Comparison of ENCODE assay signal across 9 cellular contexts in the genomic region with DNA sequence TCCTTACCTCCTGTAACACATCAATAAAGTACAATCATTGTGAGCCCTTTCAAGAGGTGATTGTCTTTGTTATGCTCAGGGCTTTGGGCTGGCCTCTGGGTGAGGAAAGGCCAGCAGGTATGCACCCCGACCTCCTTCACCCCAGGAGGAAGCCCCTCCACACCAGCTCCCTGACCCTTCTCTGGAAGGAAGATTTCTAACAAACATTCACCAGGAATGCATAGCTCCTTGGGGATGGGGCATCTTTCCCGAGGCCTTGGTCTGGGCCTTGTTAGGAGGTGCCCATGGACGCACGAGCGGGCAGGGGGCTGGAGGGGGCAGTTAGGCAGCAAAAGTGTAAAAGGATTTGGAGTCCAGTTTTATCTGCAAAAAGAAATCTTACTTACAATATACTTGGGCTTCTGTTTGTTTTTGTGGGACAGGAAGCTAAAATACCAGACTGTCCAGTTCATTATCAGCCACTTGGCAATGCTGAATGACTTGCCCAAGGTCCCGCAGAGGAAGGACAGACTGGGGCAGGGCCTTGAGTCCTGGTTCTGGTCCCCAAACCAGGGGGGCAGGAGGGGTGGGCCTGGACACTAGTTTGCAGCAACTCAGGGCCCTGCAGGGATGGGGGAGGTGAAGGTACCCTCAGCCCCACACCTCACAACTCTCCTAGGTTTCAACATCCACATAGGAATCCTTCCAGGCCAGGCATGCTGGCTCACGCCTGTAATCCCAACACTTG. TPM values are rescaled to one million over a fixed set of nuclear protein-coding genes. Genes with fewer than 3 reads are reported as not detected.
DNase-seq lines count a peak whose midpoint lies in the region; TF ChIP-seq lines count a peak whose summit lies in the region.
"Had no signal": no experiment of that assay in that cellular context is flagged by ENCODE, and none has a peak within 500 bp of the region (broad histone marks: within the 10 kb centered on the region; RNA-seq: fewer than 3 reads in every experiment).

No MANE protein-coding gene starts in this region.

- H3K36me3 ChIP-seq in WERI-Rb-1 = peaks cover 47% of the 10 kb centered on the region
- H3K36me3 ChIP-seq in esophagus squamous epithelium = peaks cover 35 to 65% (median 36%) of the 10 kb centered on the region in 3 donors
- peaks cover 35 to 45% (median 37%) of the 10 kb centered on the region in 3 donors for H3K36me3 ChIP-seq in skeletal muscle tissue (ENCODE audit: control insufficient read depth in 3 of 3, insufficient read depth in 3 of 3, low read length in 3 of 3)
- peaks cover 20% of the 10 kb centered on the region for H3K36me3 ChIP-seq in endodermal cell (ENCODE audit: control insufficient read depth, insufficient read depth, low read length)
- no peaks in the 10 kb centered on the region for H3K36me3 ChIP-seq in neural progenitor cell

- H3K9me3 Mint-ChIP-seq in endodermal cell (no peaks in the 10 kb centered on the region), neural progenitor cell (no peaks in the 10 kb centered on the region)

- H3K4me1 Mint-ChIP-seq in endodermal cell (no peaks in the 10 kb centered on the region), neural progenitor cell (peaks cover 2% of the 10 kb centered on the region)

- TF ChIP-seq POLR2A in esophagus squamous epithelium (IDR thresholded peaks at IDR 0.05) = no peak

- 66 to 67% methylated on average over 4 to 6 of the region's 7 CpGs for WGBS in esophagus squamous epithelium, 2 donors
- 90% methylated on average over 7 of the region's 7 CpGs; no CpG with 5 or more reads in 1 of the 2 experiments for WGBS in endodermal cell (ENCODE audit: insufficient coverage in 1 of 2, insufficient read length in 1 of 2), 2 experiments

- H3K4me1 ChIP-seq in esophagus squamous epithelium (peaks cover 43 to 80% (median 60%) of the 10 kb centered on the region in 3 donors), skeletal muscle tissue (ENCODE audit: control insufficient read depth in 3 of 3, insufficient read depth in 3 of 3, low read length in 3 of 3) (peaks cover 37 to 47% (median 41%) of the 10 kb centered on the region in 3 donors), endodermal cell (ENCODE audit: control insufficient read depth, insufficient read depth, low read length) (no peaks in the 10 kb centered on the region), neural progenitor cell (no peaks in the 10 kb centered on the region)

- H3F3A ChIP-seq in neural progenitor cell (ENCODE audit: low read depth) = no peaks in the 10 kb centered on the region

- H3K27ac Mint-ChIP-seq in endodermal cell (no peak overlapping the region), neural progenitor cell (no peak overlapping the region)

- no peaks in the 10 kb centered on the region for H4K20me1 ChIP-seq in neural progenitor cell (ENCODE audit: low read depth)

- H3K4me3 Mint-ChIP-seq in endodermal cell (no peak overlapping the region), neural progenitor cell (no peak overlapping the region)

- H3K36me3 Mint-ChIP-seq in endodermal cell (ENCODE audit: low read depth) (peaks cover 16% of the 10 kb centered on the region), neural progenitor cell (no peaks in the 10 kb centered on the region)

- H3K27ac ChIP-seq in WERI-Rb-1 = peak overlapping the region; percentile 37; the same call in 1 of the 2 replicates
- peak overlapping the region; percentile 78 to 89 (median 81) for H3K27ac ChIP-seq in esophagus squamous epithelium
- H3K27ac ChIP-seq in skeletal muscle tissue (ENCODE audit: low read depth, low read length) = peak overlapping the region; percentile 70
- no peak overlapping the region for H3K27ac ChIP-seq in endodermal cell (ENCODE audit: low read depth, low read length)
- H3K27ac ChIP-seq in neural progenitor cell = no peak overlapping the region

- no peak overlapping the region for H3K4me2 ChIP-seq in neural progenitor cell

- intact Hi-C loops in esophagus squamous epithelium (cut with DNase I) = loop anchor here (5.0 kb wide), 1 partner anchor 32 kb away; no protein-coding TSS in a partner anchor

- TF ChIP-seq CTCF in WERI-Rb-1 (IDR thresholded peaks at IDR 0.05; ENCODE audit: low read depth, low read length) = no peak
- no peak for TF ChIP-seq CTCF in esophagus squamous epithelium (IDR thresholded peaks at IDR 0.05)
- TF ChIP-seq CTCF in endodermal cell (conservative IDR thresholded peaks at IDR 0.05) = no peak
- TF ChIP-seq CTCF in neural progenitor cell (IDR thresholded peaks at IDR 0.05) = no peak

- H3K27me3 ChIP-seq in WERI-Rb-1 (ENCODE audit: insufficient read depth, low read depth, severe bottlenecking) = no peaks in the 10 kb centered on the region
- H3K27me3 ChIP-seq in esophagus squamous epithelium = no peaks in the 10 kb centered on the region
- H3K27me3 ChIP-seq in skeletal muscle tissue (ENCODE audit: control insufficient read depth in 3 of 3, insufficient read depth in 3 of 3, low read length in 3 of 3) = no peaks in the 10 kb centered on the region
- H3K27me3 ChIP-seq in endodermal cell (ENCODE audit: control insufficient read depth, insufficient read depth, low read length, poor library complexity, severe bottlenecking) = no peaks in the 10 kb centered on the region
- H3K27me3 ChIP-seq in neural progenitor cell = no peaks in the 10 kb centered on the region

- peak; percentile 29 for DNase-seq in DMS53 (lab: John Stamatoyannopoulos, UW)
- no peak for DNase-seq in DMS53 treated with DMSO at 0.1 percent for 48 hours (lab: John Stamatoyannopoulos, UW; ENCODE audit: unreplicated experiment)
- DNase-seq in WERI-Rb-1 = no peak
- no peak for DNase-seq in esophagus squamous epithelium (lab: John Stamatoyannopoulos, UW)
- DNase-seq in endodermal cell = no peak
- DNase-seq in AG20443 (ENCODE audit: low spot score) = no peak
- no peak for DNase-seq in neural progenitor cell (ENCODE audit: low spot score)
- DNase-seq: NCI-H2029 had no signal

- H3K4me3 ChIP-seq in WERI-Rb-1 (ENCODE audit: low read depth, low read length) (no peak overlapping the region), esophagus squamous epithelium (no peak overlapping the region), skeletal muscle tissue (ENCODE audit: low read length in 3 of 3) (no peak overlapping the region), endodermal cell (ENCODE audit: low read length) (no peak overlapping the region), neural progenitor cell (no peak overlapping the region)

- H3K79me2 ChIP-seq in neural progenitor cell (ENCODE audit: low read depth) = no peaks in the 10 kb centered on the region

- H3K9me3 ChIP-seq in WERI-Rb-1 (ENCODE audit: severe bottlenecking) (no peaks in the 10 kb centered on the region), esophagus squamous epithelium (no peaks in the 10 kb centered on the region), skeletal muscle tissue (ENCODE audit: control insufficient read depth in 3 of 3, low read length in 3 of 3) (no peaks in the 10 kb centered on the region), endodermal cell (ENCODE audit: control insufficient read depth, low read length) (no peaks in the 10 kb centered on the region), neural progenitor cell (ENCODE audit: low read depth) (no peaks in the 10 kb centered on the region)

- no peak overlapping the region for H2AFZ ChIP-seq in neural progenitor cell (replicated peaks)

- H3K9ac ChIP-seq in skeletal muscle tissue (ENCODE audit: low read depth in 1 of 3, low read length in 3 of 3) (peak overlapping the region in 1 of 3 donors; percentile 9), endodermal cell (ENCODE audit: extremely low read depth, low read length, poor library complexity, severe bottlenecking) (no peak overlapping the region), neural progenitor cell (no peak overlapping the region)

- H3K27me3 Mint-ChIP-seq in endodermal cell (ENCODE audit: insufficient read depth) = no peaks in the 10 kb centered on the region
- H3K27me3 Mint-ChIP-seq in neural progenitor cell (ENCODE audit: insufficient read depth, low read depth) = peaks cover 3% of the 10 kb centered on the region

RNA-seq across cellular contexts. Expression of a gene that starts 10.1 kb away (rescaled TPM):
- 100 to 1,000 TPM in 1 of 4 donors, 10 to 100 TPM in 3; 11.6 to 132 (median 49.0) TPM for total RNA-seq in esophagus squamous epithelium
- 1.0 TPM for total RNA-seq in skeletal muscle tissue
- 1 to 10 TPM; 5.5 to 5.8 TPM for total RNA-seq in endodermal cell
- polyA plus RNA-seq in endodermal cell (2013, experiment 1 of 2) = 3.2 TPM
- polyA plus RNA-seq in endodermal cell (2013, experiment 2 of 2) = 2.4 TPM
- 1.2 and 3.5 TPM in 2 replicates for total RNA-seq in neural progenitor cell (ENCODE audit: low replicate concordance)

RNA-seq across cellular contexts. Expression of a gene that starts 30.1 kb away (rescaled TPM):
- total RNA-seq in esophagus squamous epithelium (10 to 100 TPM; 45.5 to 67.9 (median 56.5) TPM), skeletal muscle tissue (36.5 TPM), endodermal cell (10 to 100 TPM; 50.4 to 51.7 TPM), neural progenitor cell (ENCODE audit: low replicate concordance) (83.4 and 127 TPM in 2 replicates)
- 79.9 TPM for polyA plus RNA-seq in endodermal cell (2013, experiment 1 of 2)
- polyA plus RNA-seq in endodermal cell (2013, experiment 2 of 2) = 75.2 TPM

Comparison
In these comparisons a context has a peak if more than half of its experiments do, and no peak if none do; other contexts are left out.
1. H3K27ac ChIP-seq: peak in WERI-Rb-1 (single experiment), esophagus squamous epithelium (4 of 4) and skeletal muscle tissue (single experiment); none in endodermal cell (single experiment) and neural progenitor cell (single experiment).